ENCODE assay signal across 11 cellular contexts in the genomic region with DNA sequence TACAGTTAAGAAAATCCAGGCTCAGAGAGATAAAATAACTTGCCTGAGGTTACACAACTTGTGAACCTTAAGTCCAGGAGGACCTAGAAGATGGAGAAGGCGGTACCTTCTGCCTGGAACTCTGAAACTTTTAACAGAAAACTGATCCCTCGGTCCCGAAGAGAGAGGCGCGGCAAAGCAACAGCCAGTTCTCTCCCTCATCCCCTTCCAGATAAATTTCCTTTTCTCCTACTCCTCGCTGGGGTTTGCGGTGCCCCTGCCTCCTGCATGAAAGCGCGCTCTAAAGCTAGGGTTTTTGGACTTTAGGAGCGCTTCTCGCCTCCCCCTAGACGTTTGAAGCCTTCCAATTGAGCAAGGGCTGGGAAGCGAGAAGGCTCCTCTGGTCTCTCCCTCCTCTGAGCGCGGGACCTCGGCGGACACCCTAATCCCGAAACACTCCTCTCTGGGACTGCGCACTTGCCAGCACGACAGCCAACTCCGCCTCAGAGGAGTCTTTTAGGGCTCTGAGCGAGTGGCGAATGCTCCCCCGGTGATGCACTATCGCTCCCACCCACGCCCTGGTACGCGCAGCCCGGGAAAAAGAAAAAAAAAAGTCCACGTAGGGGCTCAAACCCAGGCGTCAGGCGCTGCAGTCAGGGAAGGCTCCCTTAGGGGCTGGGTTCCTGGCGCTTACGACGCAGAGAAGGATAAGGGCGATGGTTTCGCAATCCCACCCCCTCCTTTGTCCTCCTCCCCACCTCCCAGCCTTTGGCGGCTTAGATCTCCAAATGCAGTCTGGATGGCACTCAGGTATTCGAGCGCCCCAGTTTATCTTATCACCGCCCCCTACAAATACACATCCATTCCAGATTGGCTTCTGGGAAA. TPM values are rescaled to one million over a fixed set of nuclear protein-coding genes. Genes with fewer than 3 reads are reported as not detected.
A peak's percentile ranks its signal among the peaks of the same experiment; 100 is the strongest.
DNase-seq lines count a peak whose midpoint lies in the region; ATAC-seq and TF ChIP-seq lines count a peak whose summit lies in the region.
"Had no signal": no experiment of that assay in that cellular context is flagged by ENCODE, and none has a peak within 500 bp of the region (broad histone marks: within the 10 kb centered on the region; RNA-seq: fewer than 3 reads in every experiment).

No MANE protein-coding gene starts in this region.

- peak overlapping the region; percentile 36 for H3K27ac Mint-ChIP-seq in T-helper 1 cell treated with Interleukin-12 subunit alpha and Interleukin-12 subunit beta and Interleukin-4 antibody, amounts not matched to agents 30 μg/mL and 1 μg/mL, for 36 hours
- no peak overlapping the region for H3K27ac Mint-ChIP-seq in activated CD8-positive, alpha-beta T cell treated with anti-CD3 and anti-CD28 coated beads for 36 hours

- POLR2A ChIA-PET in activated CD8-positive, alpha-beta T cell treated with anti-CD3 and anti-CD28 coated beads for 36 hours (lab: Charles Lee), result interaction anchor here (0.7 kb wide), 1 partner anchor 232 kb away, joined by 3 read pairs; no protein-coding TSS in a partner anchor

- H3K4me1 ChIP-seq in cardiac muscle cell (ENCODE audit: low read depth), result peaks cover 7% of the 10 kb centered on the region
- peaks cover 16% of the 10 kb centered on the region for H3K4me1 ChIP-seq in skeletal muscle satellite cell (ENCODE audit: control insufficient read depth, insufficient read depth, low read length)

- peaks cover 84% of the 10 kb centered on the region for H3K27me3 Mint-ChIP-seq in T-helper 1 cell treated with Interleukin-12 subunit alpha and Interleukin-12 subunit beta and Interleukin-4 antibody, amounts not matched to agents 30 μg/mL and 1 μg/mL, for 36 hours (ENCODE audit: low read depth)
- H3K27me3 Mint-ChIP-seq in activated CD8-positive, alpha-beta T cell treated with anti-CD3 and anti-CD28 coated beads for 36 hours, result peaks cover 62% of the 10 kb centered on the region

- H3K4me2 ChIP-seq in skeletal muscle satellite cell (ENCODE audit: low read length), result peak overlapping the region; percentile 73

- DNase-seq in T-helper 1 cell, result no peak
- peak; percentile 56 for DNase-seq in activated CD8-positive, alpha-beta T cell treated with anti-CD3 and anti-CD28 coated beads for 36 hours
- DNase-seq in cardiac muscle cell (ENCODE audit: low read depth in 1 of 2, low spot score in 1 of 2), result peak; percentile 20 to 54
- DNase-seq in RPMI8226, result no peak
- DNase-seq: cortex of kidney, NCI-H1694 had no signal

- ATAC-seq in activated CD8-positive, alpha-beta T cell treated with anti-CD3 and anti-CD28 coated beads for 36 hours, result peak; percentile 63
- no peak for ATAC-seq in GM18909 (IDR thresholded peaks at IDR 0.05; ENCODE audit: poor library complexity, unreplicated experiment)
- ATAC-seq in activated CD4-positive, CD25-positive, alpha-beta regulatory T cell treated with anti-CD3 and anti-CD28 coated beads, Interleukin-2, amount 50 U/mL, for 24 hours, result no peak

- H3K4me3 ChIP-seq in cardiac muscle cell (peak overlapping the region; percentile 12), skeletal muscle satellite cell (ENCODE audit: low read length) (peak overlapping the region; percentile 51)
- H3K4me3 ChIP-seq: lung had no signal

- H3K9me3 ChIP-seq in cardiac muscle cell (ENCODE audit: low read depth) (no peaks in the 10 kb centered on the region), skeletal muscle satellite cell (replicated peaks; ENCODE audit: low read length) (no peaks in the 10 kb centered on the region)

- H3K27ac ChIP-seq in cardiac muscle cell, result no peak overlapping the region

- H3K36me3 Mint-ChIP-seq in T-helper 1 cell treated with Interleukin-12 subunit alpha and Interleukin-12 subunit beta and Interleukin-4 antibody, amounts not matched to agents 30 μg/mL and 1 μg/mL, for 36 hours (ENCODE audit: low read depth), result peaks cover 10% of the 10 kb centered on the region
- no peaks in the 10 kb centered on the region for H3K36me3 Mint-ChIP-seq in activated CD8-positive, alpha-beta T cell treated with anti-CD3 and anti-CD28 coated beads for 36 hours (ENCODE audit: low read depth)

- TF ChIP-seq CTCF in activated CD8-positive, alpha-beta T cell treated with anti-CD3 and anti-CD28 coated beads for 36 hours (IDR thresholded peaks at IDR 0.05), result no peak
- TF ChIP-seq CTCF in cardiac muscle cell (IDR thresholded peaks at IDR 0.05; ENCODE audit: low read depth, low read length), result no peak

- H3K9ac ChIP-seq in skeletal muscle satellite cell (ENCODE audit: low read depth, low read length), result no peak overlapping the region

- peaks cover 93% of the 10 kb centered on the region for H3K27me3 ChIP-seq in cardiac muscle cell
- peaks cover 82% of the 10 kb centered on the region for H3K27me3 ChIP-seq in skeletal muscle satellite cell (ENCODE audit: control insufficient read depth, insufficient read depth, low read length)

- CTCF ChIA-PET in activated CD8-positive, alpha-beta T cell treated with anti-CD3 and anti-CD28 coated beads for 36 hours (lab: Charles Lee), result interaction anchor here (3.7 kb wide), 1 partner anchor 18 kb away, joined by 16 read pairs; no protein-coding TSS in a partner anchor

- H3K9me3 Mint-ChIP-seq in T-helper 1 cell treated with Interleukin-12 subunit alpha and Interleukin-12 subunit beta and Interleukin-4 antibody, amounts not matched to agents 30 μg/mL and 1 μg/mL, for 36 hours, result no peaks in the 10 kb centered on the region
- H3K9me3 Mint-ChIP-seq in activated CD8-positive, alpha-beta T cell treated with anti-CD3 and anti-CD28 coated beads for 36 hours, result no peaks in the 10 kb centered on the region

- intact Hi-C loops in activated CD8-positive, alpha-beta T cell treated with anti-CD3 and anti-CD28 coated beads for 36 hours (cut with micrococcal nuclease), result no loop called here

- peak overlapping the region; percentile 69 for H3K4me3 Mint-ChIP-seq in T-helper 1 cell treated with Interleukin-12 subunit alpha and Interleukin-12 subunit beta and Interleukin-4 antibody, amounts not matched to agents 30 μg/mL and 1 μg/mL, for 36 hours
- H3K4me3 Mint-ChIP-seq in activated CD8-positive, alpha-beta T cell treated with anti-CD3 and anti-CD28 coated beads for 36 hours, result peak overlapping the region; percentile 63

- peaks cover 23% of the 10 kb centered on the region for H3K4me1 Mint-ChIP-seq in T-helper 1 cell treated with Interleukin-12 subunit alpha and Interleukin-12 subunit beta and Interleukin-4 antibody, amounts not matched to agents 30 μg/mL and 1 μg/mL, for 36 hours (ENCODE audit: low read depth)
- H3K4me1 Mint-ChIP-seq in activated CD8-positive, alpha-beta T cell treated with anti-CD3 and anti-CD28 coated beads for 36 hours (ENCODE audit: low read depth), result peaks cover 33% of the 10 kb centered on the region

- H3K36me3 ChIP-seq in cardiac muscle cell, result no peaks in the 10 kb centered on the region
- H3K36me3 ChIP-seq in skeletal muscle satellite cell (ENCODE audit: insufficient read depth, low read length), result no peaks in the 10 kb centered on the region

RNA-seq across cellular contexts. Expression of a gene that starts 7.9 kb away (rescaled TPM):
- total RNA-seq in activated CD8-positive, alpha-beta T cell treated with anti-CD3 and anti-CD28 coated beads for 36 hours, result 1 to 10 TPM; 4.2 to 4.4 TPM
- 0.11 TPM in 1 of 2 replicates, not detected in the other for total RNA-seq in cardiac muscle cell
- 0.34 TPM in 1 of 2 replicates, not detected in the other for polyA plus RNA-seq in cardiac muscle cell
- total RNA-seq in skeletal muscle satellite cell (2012; rRNA removed), result under 0.01 TPM in 1 of 2 replicates, not detected in the other

Comparison
In these comparisons a context has a peak if more than half of its experiments do, and no peak if none do; other contexts are left out.
1. DNase-seq: peak in activated CD8-positive, alpha-beta T cell treated with anti-CD3 and anti-CD28 coated beads for 36 hours (single experiment) and cardiac muscle cell (2 of 2); none in T-helper 1 cell (0 of 5) and RPMI8226 (single experiment).